ENCODE assay signal across 8 cellular contexts in the genomic region with DNA sequence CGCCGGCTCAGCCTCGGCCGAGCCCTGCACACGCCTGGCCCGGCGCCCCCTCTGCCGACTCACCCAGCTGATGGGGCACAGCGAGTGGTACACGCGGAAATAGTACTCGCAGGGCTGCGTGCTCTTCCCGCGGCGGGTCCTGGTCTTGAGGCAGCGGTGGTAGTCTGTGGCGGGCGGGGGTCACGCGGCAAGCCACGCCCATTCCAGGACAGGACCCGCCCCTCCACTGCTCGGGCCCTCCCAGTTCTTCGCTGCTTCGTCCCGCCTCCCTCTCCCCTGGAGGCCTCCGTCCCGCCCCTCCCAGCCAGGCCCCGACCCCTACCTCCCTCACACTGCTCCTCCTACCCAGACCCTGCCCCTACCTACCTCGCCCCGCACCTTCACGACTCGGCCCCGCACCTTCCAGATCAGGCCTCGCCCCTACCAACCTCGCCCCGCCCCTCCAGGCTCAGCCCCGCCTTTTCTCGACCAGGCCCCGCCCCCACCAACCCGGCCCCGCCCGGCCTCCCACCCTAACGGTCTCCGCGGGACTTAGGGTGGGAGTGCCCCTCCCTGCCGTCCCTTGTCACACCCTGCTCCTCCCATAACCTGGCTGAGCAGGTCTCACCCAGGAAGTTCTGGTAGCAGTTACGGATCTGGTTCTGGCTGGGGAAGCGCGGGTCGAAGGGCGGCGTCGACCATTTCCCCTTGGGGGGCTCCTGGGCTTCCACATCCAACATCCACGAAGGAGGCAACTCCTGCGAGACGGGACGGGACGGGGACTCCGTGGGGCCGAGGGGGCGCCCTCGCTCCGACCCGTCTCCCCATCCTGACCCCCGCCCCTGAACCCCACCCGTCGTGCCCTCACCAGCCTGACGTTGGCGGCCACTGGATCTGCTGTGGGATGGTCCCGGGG. TPM values are rescaled to one million over a fixed set of nuclear protein-coding genes. Genes with fewer than 3 reads are reported as not detected.
DNase-seq lines count a peak whose midpoint lies in the region; ATAC-seq, FAIRE-seq and TF ChIP-seq lines count a peak whose summit lies in the region.

No MANE protein-coding gene starts in this region.

- TF ChIP-seq POLR2A in HepG2 (IDR thresholded peaks at IDR 0.05; ENCODE audit: insufficient read depth in 1 of 2, low read depth in 2 of 2, low read length in 2 of 2) = no peak

- no peaks in the 10 kb centered on the region for H3K9me3 ChIP-seq in HepG2 (ENCODE audit: low read length)

- intact Hi-C loops in HepG2 (cut with micrococcal nuclease; ENCODE audit: unreplicated experiment) = no loop called here

- no peak for TF ChIP-seq EP300 in HepG2 (IDR thresholded peaks at IDR 0.05; ENCODE audit: low read depth in 2 of 2, low read length in 2 of 2)
- TF ChIP-seq EP300 in HepG2 (CRISPR knock-in tag; IDR thresholded peaks at IDR 0.05; ENCODE audit: borderline replicate concordance) = no peak

- no peak for FAIRE-seq in HepG2 (lab: Jason Lieb, UNC)

- H3K4me1 ChIP-seq in HepG2 (ENCODE audit: insufficient read depth, low read length) = peaks cover 19% of the 10 kb centered on the region

- H2AFZ ChIP-seq in HepG2 (ENCODE audit: low read length) = no peak overlapping the region

- H3K9ac ChIP-seq in HepG2 (ENCODE audit: insufficient read depth, low read depth, low read length) = 0 out of 2 replicates have a peak overlapping the region, but pooled peaks have one; percentile 29

- POLR2A ChIA-PET in HepG2 (lab: Yijun Ruan, JAX) = interaction anchor here (1.8 kb wide), 1 partner anchor 15 kb away, joined by 4 read pairs; a partner anchor contains a TSS

- no TSS peak for BruUV-seq in HepG2 (replicated peaks; lab: Mats Ljungman, UMichigan)

- ATAC-seq in HepG2 (peak; percentile 75), GM19455 (IDR thresholded peaks at IDR 0.05; ENCODE audit: unreplicated experiment) (no peak)

- H3K79me2 ChIP-seq in HepG2 (ENCODE audit: insufficient read depth, low read length) = no peaks in the 10 kb centered on the region

- H3K4me2 ChIP-seq in HepG2 (ENCODE audit: low read depth, low read length) = peak overlapping the region; percentile 88

- WGBS in HepG2 (ENCODE audit: low lambda C conversion rate) = under 1% methylated on average over 27 of the region's 72 CpGs

- 0 out of 2 replicates have a peak, but pooled peaks cover 4% of the 10 kb centered on the region for H4K20me1 ChIP-seq in HepG2 (ENCODE audit: insufficient read depth, low read length)

- H3K36me3 ChIP-seq in GM06990 (ENCODE audit: control insufficient read depth, insufficient read depth, low read length) = no peaks in the 10 kb centered on the region
- no peaks in the 10 kb centered on the region for H3K36me3 ChIP-seq in HepG2 (replicated peaks in 1 of 2; ENCODE audit: control insufficient read depth in 1 of 2, insufficient read depth in 2 of 2, low read length in 2 of 2)

- peak; percentile 68 for DNase-seq in GM06990 (ENCODE audit: extremely low read depth, insufficient read length)
- DNase-seq in NCI-H1105 treated with DMSO at 0.1 percent for 48 hours (lab: John Stamatoyannopoulos, UW) = peak; percentile 46
- peak; percentile 67 for DNase-seq in activated CD4-positive, alpha-beta T cell treated with anti-CD3 and anti-CD28 coated beads for 48 hours
- DNase-seq in dermis blood vessel endothelial cell = peak; percentile 34
- no peak for DNase-seq in HepG2 (ENCODE audit: low spot score)
- peak in 2 of 3 donors; percentile 47 to 51 for DNase-seq in stimulated activated CD4-positive, alpha-beta T cell treated with anti-CD3 and anti-CD28 coated beads, TNF-alpha, amount 100 ng/mL, for 48 hours (ENCODE audit: low read depth in 3 of 3)
- no peak for DNase-seq in G401 (ENCODE audit: low spot score)

- TF ChIP-seq RAD21 in HepG2 (CRISPR knock-in tag; IDR thresholded peaks at IDR 0.05) = no peak

- no peak for TF ChIP-seq CTCF in GM06990 (IDR thresholded peaks at IDR 0.05; ENCODE audit: insufficient read depth, low read length, poor library complexity, severe bottlenecking)
- no peak for TF ChIP-seq CTCF in HepG2 (CRISPR knock-in tag; IDR thresholded peaks at IDR 0.05)

- no peak overlapping the region for H3K27ac ChIP-seq in HepG2 (ENCODE audit: extremely low read length, insufficient read depth, low read length)

- peaks cover 2% of the 10 kb centered on the region for H3K27me3 ChIP-seq in GM06990 (replicated peaks; ENCODE audit: control insufficient read depth, insufficient read depth, low read length)
- H3K27me3 ChIP-seq in HepG2 (ENCODE audit: control insufficient read depth in 1 of 2, insufficient read depth in 2 of 2, low read length in 2 of 2) = peaks cover 10 to 62% of the 10 kb centered on the region in 2 experiments; a peak in 4 of 5 replicates

- H3K4me3 ChIP-seq in GM06990 (replicated peaks; ENCODE audit: low read depth, low read length) (peak overlapping the region; percentile 40), HepG2 (replicated peaks in 1 of 3; ENCODE audit: insufficient read depth in 1 of 3, low read depth in 2 of 3, low read length in 3 of 3) (peak overlapping the region; percentile 30 to 74 (median 65))

- CTCF ChIA-PET in HepG2 (lab: Yijun Ruan, JAX; ENCODE audit: low intra/inter-chr PET ratio, low total read pairs) = no interaction called here

- in situ Hi-C loops in HepG2 (cut with HindIII; ENCODE audit: extremely low pct_ligation_motif_present, low pct_unique_long_range_greater_than_20kb) = no loop called here
- in situ Hi-C loops in G401 (cut with HindIII; ENCODE audit: low sequenced_read_pairs) = no loop called here

RNA-seq across cellular contexts. Expression of a gene that starts 0.5 kb away (rescaled TPM):
- not detected in 2 replicates for total RNA-seq in dermis blood vessel endothelial cell
- not detected in 2 replicates for total RNA-seq in HepG2 (2016; rRNA removed; fragmentation: Illumina TruSeq; extraction: Trizol)
- total RNA-seq in HepG2 (2016; cell fraction: cytosol; rRNA removed; fragmentation: Illumina TruSeq; extraction: Trizol; ENCODE audit: low read depth) = not detected in 2 replicates
- not detected in 2 replicates for total RNA-seq in HepG2 (2016; cell fraction: insoluble cytoplasmic fraction; rRNA removed; fragmentation: Illumina TruSeq; extraction: Trizol)
- total RNA-seq in HepG2 (2016; cell fraction: membrane; rRNA removed; fragmentation: Illumina TruSeq; extraction: Trizol) = not detected in 2 replicates
- not detected in 2 replicates for total RNA-seq in HepG2 (2016; cell fraction: nucleus; rRNA removed; fragmentation: Illumina TruSeq; extraction: Trizol)
- polyA plus RNA-seq in HepG2 (2011; rRNA removed) = 0.16 and 0.21 TPM in 2 replicates
- 0.04 and 0.05 TPM in 2 replicates for polyA plus RNA-seq in HepG2 (2011; cell fraction: cytosol; rRNA removed)
- 0.43 and 1.4 TPM in 2 replicates for polyA plus RNA-seq in HepG2 (2011; cell fraction: nucleus; rRNA removed)
- 0.28 TPM in 2 replicates for polyA plus RNA-seq in HepG2 (2012)
- polyA plus RNA-seq in HepG2 (2016; cell fraction: cytosol; fragmentation: Illumina TruSeq; extraction: Trizol; ENCODE audit: low read depth) = not detected in 2 replicates
- polyA plus RNA-seq in HepG2 (2016; cell fraction: insoluble cytoplasmic fraction; fragmentation: Illumina TruSeq; extraction: Trizol; ENCODE audit: low read depth) = not detected in 2 replicates
- polyA plus RNA-seq in HepG2 (2016; cell fraction: membrane; fragmentation: Illumina TruSeq; extraction: Trizol; ENCODE audit: low read depth) = not detected in 2 replicates
- not detected in 2 replicates for polyA plus RNA-seq in HepG2 (2016; cell fraction: nucleus; fragmentation: Illumina TruSeq; extraction: Trizol; ENCODE audit: insufficient read depth, low read depth)
- polyA minus RNA-seq in HepG2 (2011; rRNA and poly(A)+ RNA removed; ENCODE audit: low replicate concordance) = 0.16 TPM in 1 of 2 replicates, not detected in the other
- polyA minus RNA-seq in HepG2 (2011; cell fraction: cytosol; rRNA and poly(A)+ RNA removed) = not detected in 2 replicates
- polyA minus RNA-seq in HepG2 (2011; cell fraction: nucleus; rRNA and poly(A)+ RNA removed) = not detected in 2 replicates
- total RNA-seq in G401 (2014; rRNA removed; shearing (Covaris generic)) = 5.8 TPM in 2 replicates

RNA-seq across cellular contexts. Expression of a gene that starts 9.0 kb away (rescaled TPM):
- not detected in 2 replicates for total RNA-seq in dermis blood vessel endothelial cell
- not detected in 2 replicates for total RNA-seq in HepG2 (2016; rRNA removed; fragmentation: Illumina TruSeq; extraction: Trizol)
- not detected in 2 replicates for total RNA-seq in HepG2 (2016; cell fraction: cytosol; rRNA removed; fragmentation: Illumina TruSeq; extraction: Trizol; ENCODE audit: low read depth)
- total RNA-seq in HepG2 (2016; cell fraction: insoluble cytoplasmic fraction; rRNA removed; fragmentation: Illumina TruSeq; extraction: Trizol) = not detected in 2 replicates
- total RNA-seq in HepG2 (2016; cell fraction: membrane; rRNA removed; fragmentation: Illumina TruSeq; extraction: Trizol) = not detected in 2 replicates
- total RNA-seq in HepG2 (2016; cell fraction: nucleus; rRNA removed; fragmentation: Illumina TruSeq; extraction: Trizol) = not detected in 2 replicates
- polyA plus RNA-seq in HepG2 (2011; rRNA removed) = 0.03 TPM in 1 of 2 replicates, not detected in the other
- not detected in 2 replicates for polyA plus RNA-seq in HepG2 (2011; cell fraction: cytosol; rRNA removed)
- 0.31 and 0.59 TPM in 2 replicates for polyA plus RNA-seq in HepG2 (2011; cell fraction: nucleus; rRNA removed)
- 0.09 TPM in 1 of 2 replicates, not detected in the other for polyA plus RNA-seq in HepG2 (2012)
- not detected in 2 replicates for polyA plus RNA-seq in HepG2 (2016; cell fraction: cytosol; fragmentation: Illumina TruSeq; extraction: Trizol; ENCODE audit: low read depth)
- not detected in 2 replicates for polyA plus RNA-seq in HepG2 (2016; cell fraction: insoluble cytoplasmic fraction; fragmentation: Illumina TruSeq; extraction: Trizol; ENCODE audit: low read depth)
- polyA plus RNA-seq in HepG2 (2016; cell fraction: membrane; fragmentation: Illumina TruSeq; extraction: Trizol; ENCODE audit: low read depth) = not detected in 2 replicates
- polyA plus RNA-seq in HepG2 (2016; cell fraction: nucleus; fragmentation: Illumina TruSeq; extraction: Trizol; ENCODE audit: insufficient read depth, low read depth) = not detected in 2 replicates
- not detected in 2 replicates for polyA minus RNA-seq in HepG2 (2011; rRNA and poly(A)+ RNA removed; ENCODE audit: low replicate concordance)
- not detected in 2 replicates for polyA minus RNA-seq in HepG2 (2011; cell fraction: cytosol; rRNA and poly(A)+ RNA removed)
- polyA minus RNA-seq in HepG2 (2011; cell fraction: nucleus; rRNA and poly(A)+ RNA removed) = 0.25 TPM in 1 of 2 replicates, not detected in the other
- not detected in 2 replicates for total RNA-seq in G401 (2014; rRNA removed; shearing (Covaris generic))

RNA-seq across cellular contexts. Expression of a gene that starts 14.4 kb away (rescaled TPM):
- total RNA-seq in dermis blood vessel endothelial cell (6.1 and 6.7 TPM in 2 replicates), HepG2 (2016; rRNA removed; fragmentation: Illumina TruSeq; extraction: Trizol) (2.1 and 5.5 TPM in 2 replicates)
- total RNA-seq in HepG2 (2016; cell fraction: cytosol; rRNA removed; fragmentation: Illumina TruSeq; extraction: Trizol; ENCODE audit: low read depth) = 1.8 and 2.2 TPM in 2 replicates
- total RNA-seq in HepG2 (2016; cell fraction: insoluble cytoplasmic fraction; rRNA removed; fragmentation: Illumina TruSeq; extraction: Trizol) = 1.8 and 4.7 TPM in 2 replicates
- 3.9 and 4.5 TPM in 2 replicates for total RNA-seq in HepG2 (2016; cell fraction: membrane; rRNA removed; fragmentation: Illumina TruSeq; extraction: Trizol)
- total RNA-seq in HepG2 (2016; cell fraction: nucleus; rRNA removed; fragmentation: Illumina TruSeq; extraction: Trizol) = 5.3 and 6.2 TPM in 2 replicates
- polyA plus RNA-seq in HepG2 (2011; rRNA removed) = 9.0 and 11.8 TPM in 2 replicates
- polyA plus RNA-seq in HepG2 (2011; cell fraction: cytosol; rRNA removed) = 6.6 and 8.7 TPM in 2 replicates
- 46.8 and 58.8 TPM in 2 replicates for polyA plus RNA-seq in HepG2 (2011; cell fraction: nucleus; rRNA removed)
- polyA plus RNA-seq in HepG2 (2012) = 10.0 and 13.2 TPM in 2 replicates
- 1.3 and 1.4 TPM in 2 replicates for polyA plus RNA-seq in HepG2 (2016; cell fraction: cytosol; fragmentation: Illumina TruSeq; extraction: Trizol; ENCODE audit: low read depth)
- polyA plus RNA-seq in HepG2 (2016; cell fraction: insoluble cytoplasmic fraction; fragmentation: Illumina TruSeq; extraction: Trizol; ENCODE audit: low read depth) = 2.6 and 4.4 TPM in 2 replicates
- polyA plus RNA-seq in HepG2 (2016; cell fraction: membrane; fragmentation: Illumina TruSeq; extraction: Trizol; ENCODE audit: low read depth) = 2.5 and 3.8 TPM in 2 replicates
- polyA plus RNA-seq in HepG2 (2016; cell fraction: nucleus; fragmentation: Illumina TruSeq; extraction: Trizol; ENCODE audit: insufficient read depth, low read depth) = 14.7 and 16.2 TPM in 2 replicates
- polyA minus RNA-seq in HepG2 (2011; rRNA and poly(A)+ RNA removed; ENCODE audit: low replicate concordance) = 9.0 and 17.8 TPM in 2 replicates
- polyA minus RNA-seq in HepG2 (2011; cell fraction: cytosol; rRNA and poly(A)+ RNA removed) = 4.7 and 5.3 TPM in 2 replicates
- polyA minus RNA-seq in HepG2 (2011; cell fraction: nucleus; rRNA and poly(A)+ RNA removed) = 7.0 and 12.1 TPM in 2 replicates
- 17.7 and 20.8 TPM in 2 replicates for total RNA-seq in G401 (2014; rRNA removed; shearing (Covaris generic))

RNA-seq across cellular contexts. Expression of a gene that starts 16.2 kb away (rescaled TPM):
- total RNA-seq in dermis blood vessel endothelial cell (0.17 TPM in 1 of 2 replicates, not detected in the other), HepG2 (2016; rRNA removed; fragmentation: Illumina TruSeq; extraction: Trizol) (2.9 and 3.0 TPM in 2 replicates)
- 3.4 and 3.8 TPM in 2 replicates for total RNA-seq in HepG2 (2016; cell fraction: cytosol; rRNA removed; fragmentation: Illumina TruSeq; extraction: Trizol; ENCODE audit: low read depth)
- 1.8 and 3.5 TPM in 2 replicates for total RNA-seq in HepG2 (2016; cell fraction: insoluble cytoplasmic fraction; rRNA removed; fragmentation: Illumina TruSeq; extraction: Trizol)
- 6.4 and 6.5 TPM in 2 replicates for total RNA-seq in HepG2 (2016; cell fraction: membrane; rRNA removed; fragmentation: Illumina TruSeq; extraction: Trizol)
- 1.9 and 2.4 TPM in 2 replicates for total RNA-seq in HepG2 (2016; cell fraction: nucleus; rRNA removed; fragmentation: Illumina TruSeq; extraction: Trizol)
- polyA plus RNA-seq in HepG2 (2011; rRNA removed) = 2.5 and 4.5 TPM in 2 replicates
- 2.8 and 3.0 TPM in 2 replicates for polyA plus RNA-seq in HepG2 (2011; cell fraction: cytosol; rRNA removed)
- polyA plus RNA-seq in HepG2 (2011; cell fraction: nucleus; rRNA removed) = 5.1 and 7.0 TPM in 2 replicates
- polyA plus RNA-seq in HepG2 (2012) = 0.95 and 4.9 TPM in 2 replicates
- polyA plus RNA-seq in HepG2 (2016; cell fraction: cytosol; fragmentation: Illumina TruSeq; extraction: Trizol; ENCODE audit: low read depth) = 3.0 and 3.3 TPM in 2 replicates
- polyA plus RNA-seq in HepG2 (2016; cell fraction: insoluble cytoplasmic fraction; fragmentation: Illumina TruSeq; extraction: Trizol; ENCODE audit: low read depth) = 2.0 and 2.8 TPM in 2 replicates
- polyA plus RNA-seq in HepG2 (2016; cell fraction: membrane; fragmentation: Illumina TruSeq; extraction: Trizol; ENCODE audit: low read depth) = 3.5 and 3.7 TPM in 2 replicates
- polyA plus RNA-seq in HepG2 (2016; cell fraction: nucleus; fragmentation: Illumina TruSeq; extraction: Trizol; ENCODE audit: insufficient read depth, low read depth) = 3.7 and 4.1 TPM in 2 replicates
- 0.89 and 2.4 TPM in 2 replicates for polyA minus RNA-seq in HepG2 (2011; rRNA and poly(A)+ RNA removed; ENCODE audit: low replicate concordance)
- 2.2 and 2.6 TPM in 2 replicates for polyA minus RNA-seq in HepG2 (2011; cell fraction: cytosol; rRNA and poly(A)+ RNA removed)
- polyA minus RNA-seq in HepG2 (2011; cell fraction: nucleus; rRNA and poly(A)+ RNA removed) = 0.62 and 0.77 TPM in 2 replicates
- 6.5 and 8.4 TPM in 2 replicates for total RNA-seq in G401 (2014; rRNA removed; shearing (Covaris generic))

RNA-seq across cellular contexts. Expression of a gene that starts 22.6 kb away (rescaled TPM):
- total RNA-seq in dermis blood vessel endothelial cell (not detected in 2 replicates), HepG2 (2016; rRNA removed; fragmentation: Illumina TruSeq; extraction: Trizol) (0.35 TPM in 1 of 2 replicates, not detected in the other)
- 0.81 TPM in 1 of 2 replicates, not detected in the other for total RNA-seq in HepG2 (2016; cell fraction: cytosol; rRNA removed; fragmentation: Illumina TruSeq; extraction: Trizol; ENCODE audit: low read depth)
- total RNA-seq in HepG2 (2016; cell fraction: insoluble cytoplasmic fraction; rRNA removed; fragmentation: Illumina TruSeq; extraction: Trizol) = 0.37 and 0.43 TPM in 2 replicates
- 0.59 and 0.72 TPM in 2 replicates for total RNA-seq in HepG2 (2016; cell fraction: membrane; rRNA removed; fragmentation: Illumina TruSeq; extraction: Trizol)
- total RNA-seq in HepG2 (2016; cell fraction: nucleus; rRNA removed; fragmentation: Illumina TruSeq; extraction: Trizol) = not detected in 2 replicates
- 0.83 and 1.6 TPM in 2 replicates for polyA plus RNA-seq in HepG2 (2011; rRNA removed)
- 1.1 and 1.9 TPM in 2 replicates for polyA plus RNA-seq in HepG2 (2011; cell fraction: cytosol; rRNA removed)
- polyA plus RNA-seq in HepG2 (2011; cell fraction: nucleus; rRNA removed) = 3.0 and 3.8 TPM in 2 replicates
- 1.3 and 1.4 TPM in 2 replicates for polyA plus RNA-seq in HepG2 (2012)
- polyA plus RNA-seq in HepG2 (2016; cell fraction: cytosol; fragmentation: Illumina TruSeq; extraction: Trizol; ENCODE audit: low read depth) = 0.54 and 1.0 TPM in 2 replicates
- polyA plus RNA-seq in HepG2 (2016; cell fraction: insoluble cytoplasmic fraction; fragmentation: Illumina TruSeq; extraction: Trizol; ENCODE audit: low read depth) = 0.67 and 0.95 TPM in 2 replicates
- polyA plus RNA-seq in HepG2 (2016; cell fraction: membrane; fragmentation: Illumina TruSeq; extraction: Trizol; ENCODE audit: low read depth) = not detected in 2 replicates
- polyA plus RNA-seq in HepG2 (2016; cell fraction: nucleus; fragmentation: Illumina TruSeq; extraction: Trizol; ENCODE audit: insufficient read depth, low read depth) = 1.3 TPM in 1 of 2 replicates, not detected in the other
- 0.30 TPM in 1 of 2 replicates, not detected in the other for polyA minus RNA-seq in HepG2 (2011; rRNA and poly(A)+ RNA removed; ENCODE audit: low replicate concordance)
- not detected in 2 replicates for polyA minus RNA-seq in HepG2 (2011; cell fraction: cytosol; rRNA and poly(A)+ RNA removed)
- polyA minus RNA-seq in HepG2 (2011; cell fraction: nucleus; rRNA and poly(A)+ RNA removed) = not detected in 2 replicates
- total RNA-seq in G401 (2014; rRNA removed; shearing (Covaris generic)) = 4.0 and 14.0 TPM in 2 replicates

Comparison
In these comparisons a context has a peak if more than half of its experiments do, and no peak if none do; other contexts are left out.
1. DNase-seq: peak in GM06990 (single experiment), NCI-H1105 treated with DMSO at 0.1 percent for 48 hours (single experiment), activated CD4-positive, alpha-beta T cell treated with anti-CD3 and anti-CD28 coated beads for 48 hours (single experiment), dermis blood vessel endothelial cell (single experiment) and stimulated activated CD4-positive, alpha-beta T cell treated with anti-CD3 and anti-CD28 coated beads, TNF-alpha, amount 100 ng/mL, for 48 hours (2 of 3); none in HepG2 (single experiment) and G401 (single experiment).